8 cellular contexts compared by ENCODE assay signal in the genomic region with DNA sequence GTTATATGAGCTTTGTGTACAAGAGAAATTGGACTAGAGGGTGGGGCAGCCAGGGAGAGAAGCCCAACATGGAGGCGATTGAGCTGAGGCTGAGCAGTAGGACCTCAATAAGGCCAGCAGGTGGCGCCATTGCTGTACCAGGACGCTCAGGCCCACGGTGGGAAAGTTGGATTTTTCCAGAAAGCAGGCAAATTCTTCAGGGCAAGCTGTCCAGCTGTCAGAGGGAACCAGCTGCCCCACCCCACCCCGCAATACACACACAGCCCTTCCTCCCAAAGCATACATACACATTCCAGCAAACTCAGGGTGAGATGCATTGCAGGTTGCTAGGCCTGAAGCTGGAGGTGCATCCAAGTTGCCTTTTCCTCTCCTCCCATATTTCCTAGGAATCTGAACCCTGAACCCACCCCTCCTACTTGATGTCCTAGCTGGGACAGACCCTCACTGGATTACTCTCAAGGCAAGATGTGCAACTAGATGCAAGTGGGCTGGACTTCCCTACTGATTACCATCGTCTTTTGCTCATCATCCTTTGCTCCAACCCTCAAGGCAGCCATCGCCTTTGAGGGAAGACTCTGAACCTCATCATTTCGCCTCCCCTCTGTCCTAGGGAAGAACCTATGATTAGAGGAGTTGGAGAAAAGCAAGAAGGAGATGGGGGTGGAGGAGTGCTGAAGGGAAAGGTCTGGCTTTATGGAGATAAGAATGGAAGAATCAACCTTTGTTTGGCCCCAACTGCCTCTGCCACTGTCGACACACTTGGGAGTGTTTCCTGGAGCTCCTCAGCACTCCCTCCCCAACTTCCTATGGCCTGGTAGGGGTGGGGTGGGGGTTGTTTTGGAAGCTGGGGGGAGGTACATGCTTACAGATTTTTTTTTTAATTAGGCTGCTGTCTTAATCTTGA.
DNase-seq lines count a peak whose midpoint lies in the region; ATAC-seq and TF ChIP-seq lines count a peak whose summit lies in the region.

No MANE protein-coding gene starts in this region.

- peak; percentile 93 for TF ChIP-seq CTCF in AG09309 (IDR thresholded peaks at IDR 0.05; ENCODE audit: control insufficient read depth, insufficient read depth, low read depth, low read length, missing control alignments)

- H3K4me3 ChIP-seq in AG09309 (ENCODE audit: control insufficient read depth, low read depth, low read length) = no peak overlapping the region

- ATAC-seq in GM18873 (IDR thresholded peaks at IDR 0.05; ENCODE audit: low FRiP score, unreplicated experiment) (peak; percentile 49), HG03342 (IDR thresholded peaks at IDR 0.05; ENCODE audit: unreplicated experiment) (peak; percentile 68)

- DNase-seq in AG09309 (ENCODE audit: low read depth) (peak; percentile 46), NCI-H526 (lab: John Stamatoyannopoulos, UW) (peak; percentile 22 to 76), ecto neural progenitor cell (ENCODE audit: low spot score) (peak; percentile 85), medulla oblongata (ENCODE audit: extremely low spot score) (peak; percentile 95)
- peak; percentile 57 to 61 for DNase-seq in activated CD4-positive, alpha-beta T cell treated with anti-CD3 and anti-CD28 coated beads, Interleukin-2, amount 50 U/mL, for 4 hours
- peak; percentile 37 for DNase-seq in stimulated activated CD8-positive, alpha-beta memory T cell treated with anti-CD3 and anti-CD28 coated beads, Interleukin-12 subunit alpha, Interleukin-12 subunit beta, amount 100 ng/mL, for 24 hours (ENCODE audit: extremely low read depth)

Comparison
In these comparisons a context has a peak if more than half of its experiments do, and no peak if none do; other contexts are left out.
1. DNase-seq: peak in every context shown above with its lines; median percentile 95 in medulla oblongata; 85 in ecto neural progenitor cell; 59 in activated CD4-positive, alpha-beta T cell treated with anti-CD3 and anti-CD28 coated beads, Interleukin-2, amount 50 U/mL, for 4 hours; 49 in NCI-H526; 46 in AG09309; 37 in stimulated activated CD8-positive, alpha-beta memory T cell treated with anti-CD3 and anti-CD28 coated beads, Interleukin-12 subunit alpha, Interleukin-12 subunit beta, amount 100 ng/mL, for 24 hours.